In the genomic region with DNA sequence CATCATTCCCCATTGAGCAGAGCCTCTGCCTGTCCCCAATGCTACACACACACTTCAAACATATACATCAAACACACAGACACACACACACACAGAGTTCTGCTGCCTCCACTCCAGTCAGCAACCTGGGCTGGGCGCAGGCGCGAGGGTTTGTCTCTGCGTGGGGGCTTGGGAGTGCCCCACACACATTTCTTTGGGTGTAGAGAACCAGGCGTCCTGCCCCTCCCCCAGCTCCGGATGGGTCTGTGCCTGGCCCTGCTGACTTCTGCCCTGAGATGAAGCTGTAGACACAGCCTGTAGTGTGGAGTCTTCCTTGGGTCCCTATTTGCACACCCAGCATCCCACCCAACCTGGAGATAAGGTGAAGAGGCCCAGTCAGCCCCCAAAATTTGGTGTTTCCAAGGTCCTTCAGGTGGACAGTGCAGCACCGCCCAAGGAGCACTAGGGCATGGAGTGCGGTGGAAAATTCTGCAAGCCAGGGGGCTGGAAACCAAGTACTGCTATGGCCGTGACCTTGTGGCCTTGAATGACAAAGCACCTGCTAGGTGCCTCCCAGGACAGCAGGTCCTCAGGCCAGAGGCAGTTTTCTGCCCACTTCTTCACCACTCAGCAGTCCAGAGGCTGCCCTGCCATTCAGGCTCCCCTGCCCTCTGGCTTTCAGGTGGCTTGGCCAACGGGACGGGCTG, we compare ENCODE assay signal across 23 cellular contexts. TPM values are rescaled to one million over a fixed set of nuclear protein-coding genes. Genes with fewer than 3 reads are reported as not detected.
DNase-seq lines count a peak whose midpoint lies in the region; ATAC-seq, FAIRE-seq and TF ChIP-seq lines count a peak whose summit lies in the region.
"Had no signal": no experiment of that assay in that cellular context is flagged by ENCODE, and none has a peak within 500 bp of the region (broad histone marks: within the 10 kb centered on the region; RNA-seq: fewer than 3 reads in every experiment).

No MANE protein-coding gene starts in this region.

- CTCF ChIA-PET in activated CD8-positive, alpha-beta T cell treated with anti-CD3 and anti-CD28 coated beads, Interleukin-2, amount 10 ng/mL, durations not matched to agents 7 days and 5 days (lab: Charles Lee): interaction anchor here (0.9 to 11.6 kb wide), 7 partner anchors 35 to 238 kb away, joined by 3 to 342 read pairs (median 29); a partner anchor contains a TSS
- CTCF ChIA-PET in activated CD8-positive, alpha-beta T cell treated with anti-CD3 and anti-CD28 coated beads for 36 hours (lab: Charles Lee): interaction anchor here (2.6 to 12.8 kb wide), 7 partner anchors 36 to 150 kb away, joined by 11 to 312 read pairs (median 19); no protein-coding TSS in a partner anchor

- peaks cover 0 to 3% of the 10 kb centered on the region in 2 donors for H3K36me3 ChIP-seq in kidney (ENCODE audit: control insufficient read depth in 1 of 2, insufficient read depth in 2 of 2, low read length in 2 of 2)
- no peaks in the 10 kb centered on the region for H3K36me3 ChIP-seq in spleen

- no peaks in the 10 kb centered on the region for H3K27me3 ChIP-seq in spleen (replicated peaks in 1 of 7)
- H3K27me3 ChIP-seq: BLaER1 had no signal

- H3K4me3 Mint-ChIP-seq in activated CD8-positive, alpha-beta T cell treated with anti-CD3 and anti-CD28 coated beads, Interleukin-2, amount 10 ng/mL, durations not matched to agents 7 days and 5 days: no peak overlapping the region
- H3K4me3 Mint-ChIP-seq in activated CD8-positive, alpha-beta T cell treated with anti-CD3 and anti-CD28 coated beads for 36 hours: no peak overlapping the region
- H3K4me3 Mint-ChIP-seq: activated CD4-positive, alpha-beta T cell treated with anti-CD3 and anti-CD28 coated beads, Interleukin-2, amount 10 ng/mL, durations not matched to agents 7 days and 5 days; activated T-cell treated with anti-CD3 and anti-CD28 coated beads, Interleukin-2, amount 50 U/mL, for 24 hours; naive thymus-derived CD4-positive, alpha-beta T cell had no signal

- H3K4me3 ChIP-seq in kidney (ENCODE audit: low read length in 2 of 2) (no peak overlapping the region), spleen (no peak overlapping the region)
- H3K4me3 ChIP-seq: A549, BLaER1, coronary artery, PC-9 had no signal

- no peak overlapping the region for H3K27ac Mint-ChIP-seq in activated CD8-positive, alpha-beta T cell treated with anti-CD3 and anti-CD28 coated beads, Interleukin-2, amount 10 ng/mL, durations not matched to agents 7 days and 5 days
- H3K27ac Mint-ChIP-seq in activated CD8-positive, alpha-beta T cell treated with anti-CD3 and anti-CD28 coated beads for 36 hours: no peak overlapping the region
- H3K27ac Mint-ChIP-seq: activated CD4-positive, alpha-beta T cell treated with anti-CD3 and anti-CD28 coated beads, Interleukin-2, amount 10 ng/mL, durations not matched to agents 7 days and 5 days; activated naive CD4-positive, alpha-beta T cell treated with anti-CD3 and anti-CD28 coated beads, Interleukin-2, amount 50 U/mL, for 72 hours; activated T-cell treated with anti-CD3 and anti-CD28 coated beads, Interleukin-2, amount 50 U/mL, for 24 hours had no signal

- no peaks in the 10 kb centered on the region for H3K9me3 ChIP-seq in kidney (ENCODE audit: control insufficient read depth in 1 of 2, low read length in 2 of 2)
- no peaks in the 10 kb centered on the region for H3K9me3 ChIP-seq in spleen
- H3K9me3 ChIP-seq: A549, BLaER1 had no signal

- FAIRE-seq in kidney (lab: Jason Lieb, UNC): no peak
- FAIRE-seq: A549, G401.6 had no signal

- no peak for TF ChIP-seq POLR2A in spleen (IDR thresholded peaks at IDR 0.05)

- WGBS in spleen, 5 donors: 61 to 83% (median 64%) methylated on average over 11 of the region's 11 CpGs

- H3K4me1 ChIP-seq in kidney (ENCODE audit: control insufficient read depth in 1 of 2, insufficient read depth in 1 of 2, low read depth in 1 of 2, low read length in 2 of 2) (peaks cover 3 to 5% of the 10 kb centered on the region in 2 donors), spleen (peaks cover 0 to 42% (median 7%) of the 10 kb centered on the region in 6 donors)
- H3K4me1 ChIP-seq: BLaER1 had no signal

- POLR2A ChIA-PET in activated CD8-positive, alpha-beta T cell treated with anti-CD3 and anti-CD28 coated beads, Interleukin-2, amount 10 ng/mL, durations not matched to agents 7 days and 5 days (lab: Charles Lee): interaction anchor here (0.6 kb wide), 1 partner anchor 124 kb away, joined by 4 read pairs; no protein-coding TSS in a partner anchor
- POLR2A ChIA-PET in activated CD8-positive, alpha-beta T cell treated with anti-CD3 and anti-CD28 coated beads for 36 hours (lab: Charles Lee): no interaction called here

- H3K36me3 Mint-ChIP-seq in activated CD8-positive, alpha-beta T cell treated with anti-CD3 and anti-CD28 coated beads, Interleukin-2, amount 10 ng/mL, durations not matched to agents 7 days and 5 days (ENCODE audit: low read depth): no peaks in the 10 kb centered on the region
- H3K36me3 Mint-ChIP-seq in activated CD8-positive, alpha-beta T cell treated with anti-CD3 and anti-CD28 coated beads for 36 hours (ENCODE audit: low read depth): no peaks in the 10 kb centered on the region
- H3K36me3 Mint-ChIP-seq: activated naive CD4-positive, alpha-beta T cell treated with anti-CD3 and anti-CD28 coated beads, Interleukin-2, amount 50 U/mL, for 72 hours; naive thymus-derived CD4-positive, alpha-beta T cell had no signal

- intact Hi-C loops in activated CD8-positive, alpha-beta T cell treated with anti-CD3 and anti-CD28 coated beads for 36 hours (cut with micrococcal nuclease): loop anchor here (10.0 kb wide), 1 partner anchor 124 kb away; no protein-coding TSS in a partner anchor
- intact Hi-C loops in kidney (cut with DNase I): no loop called here
- intact Hi-C loops in spleen (cut with DNase I; ENCODE audit: low total_unique reads): no loop called here

- DNase-seq in activated CD8-positive, alpha-beta T cell treated with anti-CD3 and anti-CD28 coated beads, Interleukin-2, amount 10 ng/mL, durations not matched to agents 7 days and 5 days: peak; percentile 18
- no peak for DNase-seq in activated CD8-positive, alpha-beta T cell treated with anti-CD3 and anti-CD28 coated beads for 36 hours
- peak; percentile 9 for DNase-seq in activated CD8-positive, alpha-beta memory T cell treated with anti-CD3 and anti-CD28 coated beads, Interleukin-2, amount 50 U/mL, for 4 hours
- peak; percentile 67 for DNase-seq in kidney
- peak; percentile 70 for DNase-seq in spleen
- DNase-seq: activated CD4-positive, alpha-beta T cell treated with anti-CD3 and anti-CD28 coated beads, Interleukin-2, amount 10 ng/mL, durations not matched to agents 7 days and 5 days; activated T-cell treated with anti-CD3 and anti-CD28 coated beads, Interleukin-2, amount 50 U/mL, for 24 hours; erythroblast; mammary epithelial cell; naive thymus-derived CD4-positive, alpha-beta T cell; NCI-H1417 treated with DMSO at 0.1 percent for 48 hours; NCI-H748 treated with DMSO at 0.1 percent for 48 hours had no signal

- no peak for ATAC-seq in activated CD8-positive, alpha-beta T cell treated with anti-CD3 and anti-CD28 coated beads, Interleukin-2, amount 10 ng/mL, durations not matched to agents 7 days and 5 days
- no peak for ATAC-seq in activated CD8-positive, alpha-beta T cell treated with anti-CD3 and anti-CD28 coated beads for 36 hours
- ATAC-seq in HG03354 (IDR thresholded peaks at IDR 0.05; ENCODE audit: poor library complexity, severe bottlenecking, unreplicated experiment): no peak
- ATAC-seq in GM21576 (IDR thresholded peaks at IDR 0.05; ENCODE audit: unreplicated experiment): no peak
- ATAC-seq in HG03520 (IDR thresholded peaks at IDR 0.05; ENCODE audit: unreplicated experiment): no peak
- ATAC-seq: activated naive CD4-positive, alpha-beta T cell treated with anti-CD3 and anti-CD28 coated beads, Interleukin-2, amount 50 U/mL, for 72 hours; naive thymus-derived CD4-positive, alpha-beta T cell had no signal

- TF ChIP-seq CTCF in activated CD8-positive, alpha-beta T cell treated with anti-CD3 and anti-CD28 coated beads for 36 hours (IDR thresholded peaks at IDR 0.05): no peak
- TF ChIP-seq CTCF in kidney (IDR thresholded peaks at IDR 0.05; ENCODE audit: borderline replicate concordance, extremely low read depth, insufficient read depth) (no peak), spleen (IDR thresholded peaks at IDR 0.05 in 8 of 11, conservative IDR thresholded peaks at IDR 0.05 in 3 of 11) (no peak)

- peaks cover 9% of the 10 kb centered on the region for H3K27me3 Mint-ChIP-seq in activated CD8-positive, alpha-beta T cell treated with anti-CD3 and anti-CD28 coated beads, Interleukin-2, amount 10 ng/mL, durations not matched to agents 7 days and 5 days (ENCODE audit: low read depth)
- H3K27me3 Mint-ChIP-seq in activated CD8-positive, alpha-beta T cell treated with anti-CD3 and anti-CD28 coated beads for 36 hours: peaks cover 4% of the 10 kb centered on the region
- H3K27me3 Mint-ChIP-seq: activated T-cell treated with anti-CD3 and anti-CD28 coated beads, Interleukin-2, amount 50 U/mL, for 24 hours had no signal

- no peaks in the 10 kb centered on the region for H3K9me3 Mint-ChIP-seq in activated CD8-positive, alpha-beta T cell treated with anti-CD3 and anti-CD28 coated beads, Interleukin-2, amount 10 ng/mL, durations not matched to agents 7 days and 5 days (ENCODE audit: insufficient read depth)
- H3K9me3 Mint-ChIP-seq in activated CD8-positive, alpha-beta T cell treated with anti-CD3 and anti-CD28 coated beads for 36 hours: no peaks in the 10 kb centered on the region
- H3K9me3 Mint-ChIP-seq: activated CD4-positive, alpha-beta T cell treated with anti-CD3 and anti-CD28 coated beads, Interleukin-2, amount 10 ng/mL, durations not matched to agents 7 days and 5 days; activated naive CD4-positive, alpha-beta T cell treated with anti-CD3 and anti-CD28 coated beads, Interleukin-2, amount 50 U/mL, for 72 hours; activated T-cell treated with anti-CD3 and anti-CD28 coated beads, Interleukin-2, amount 50 U/mL, for 24 hours; naive thymus-derived CD4-positive, alpha-beta T cell had no signal

- no peak overlapping the region for H3K9ac ChIP-seq in kidney (ENCODE audit: low read length in 2 of 2)
- H3K9ac ChIP-seq: BLaER1 had no signal

- H3K4me1 Mint-ChIP-seq in activated CD8-positive, alpha-beta T cell treated with anti-CD3 and anti-CD28 coated beads, Interleukin-2, amount 10 ng/mL, durations not matched to agents 7 days and 5 days (ENCODE audit: low read depth): peaks cover 2% of the 10 kb centered on the region
- H3K4me1 Mint-ChIP-seq in activated CD8-positive, alpha-beta T cell treated with anti-CD3 and anti-CD28 coated beads for 36 hours (ENCODE audit: low read depth): no peaks in the 10 kb centered on the region
- H3K4me1 Mint-ChIP-seq: activated CD4-positive, alpha-beta T cell treated with anti-CD3 and anti-CD28 coated beads, Interleukin-2, amount 10 ng/mL, durations not matched to agents 7 days and 5 days had no signal

- H3K27ac ChIP-seq in kidney (ENCODE audit: low read depth in 2 of 2, low read length in 2 of 2): no peak overlapping the region
- no peak overlapping the region for H3K27ac ChIP-seq in spleen
- H3K27ac ChIP-seq: A549, BLaER1, coronary artery, PC-9 had no signal

RNA-seq across cellular contexts. Expression of a gene that starts 26.8 kb away (rescaled TPM):
- not detected for total RNA-seq in activated CD8-positive, alpha-beta T cell treated with anti-CD3 and anti-CD28 coated beads, Interleukin-2, amount 10 ng/mL, durations not matched to agents 7 days and 5 days
- not detected for total RNA-seq in activated CD8-positive, alpha-beta T cell treated with anti-CD3 and anti-CD28 coated beads for 36 hours
- not detected for total RNA-seq in kidney
- not detected for polyA plus RNA-seq in kidney (ENCODE audit: insufficient read depth, low read depth, low replicate concordance)
- total RNA-seq in spleen: under 1 TPM in 2 of 7 donors, not detected in 5; 0.33 to 0.42 TPM
- not detected for polyA plus RNA-seq in spleen
- total RNA-seq: activated CD4-positive, alpha-beta T cell treated with anti-CD3 and anti-CD28 coated beads, Interleukin-2, amount 10 ng/mL, durations not matched to agents 7 days and 5 days; activated naive CD4-positive, alpha-beta T cell treated with anti-CD3 and anti-CD28 coated beads, Interleukin-2, amount 50 U/mL, for 72 hours; glomerular endothelial cell; HT-29; mammary epithelial cell; naive thymus-derived CD4-positive, alpha-beta T cell; PC-9 had no signal
- polyA plus RNA-seq: A549; mammary epithelial cell; naive thymus-derived CD4-positive, alpha-beta T cell had no signal

RNA-seq across cellular contexts. Expression of a gene that starts 31.0 kb away (rescaled TPM):
- total RNA-seq in activated CD8-positive, alpha-beta T cell treated with anti-CD3 and anti-CD28 coated beads, Interleukin-2, amount 10 ng/mL, durations not matched to agents 7 days and 5 days: 1 to 10 TPM in 1 of 2 experiments, under 1 TPM in 1; 0.76 to 1.7 TPM
- total RNA-seq in activated CD8-positive, alpha-beta T cell treated with anti-CD3 and anti-CD28 coated beads for 36 hours: 1 to 10 TPM; 3.7 TPM
- total RNA-seq in kidney (224 TPM), spleen (10 to 100 TPM; 31.8 to 95.9 (median 58.2) TPM)
- polyA plus RNA-seq in kidney (ENCODE audit: insufficient read depth, low read depth, low replicate concordance) (101 TPM), spleen (10 to 100 TPM; 12.3 to 58.3 (median 35.8) TPM)
- polyA plus RNA-seq: naive thymus-derived CD4-positive, alpha-beta T cell had no signal

RNA-seq across cellular contexts. Expression of a gene that starts 41.1 kb away (rescaled TPM):
- total RNA-seq in activated CD8-positive, alpha-beta T cell treated with anti-CD3 and anti-CD28 coated beads, Interleukin-2, amount 10 ng/mL, durations not matched to agents 7 days and 5 days: 10 to 100 TPM; 16.3 to 16.5 TPM
- 10 to 100 TPM; 25.3 to 28.3 TPM for total RNA-seq in activated CD8-positive, alpha-beta T cell treated with anti-CD3 and anti-CD28 coated beads for 36 hours
- total RNA-seq in kidney (13.8 TPM), spleen (10 to 100 TPM in 6 of 7 donors, 1 to 10 TPM in 1; 8.4 to 22.2 (median 18.7) TPM)
- polyA plus RNA-seq in kidney (ENCODE audit: insufficient read depth, low read depth, low replicate concordance) (32.8 TPM), spleen (10 to 100 TPM; 10.2 to 15.8 (median 12.4) TPM)

RNA-seq across cellular contexts. Expression of a gene that starts 41.2 kb away (rescaled TPM):
- total RNA-seq in activated CD8-positive, alpha-beta T cell treated with anti-CD3 and anti-CD28 coated beads, Interleukin-2, amount 10 ng/mL, durations not matched to agents 7 days and 5 days: 100 to 1,000 TPM; 339 to 364 TPM
- 100 to 1,000 TPM; 312 to 334 TPM for total RNA-seq in activated CD8-positive, alpha-beta T cell treated with anti-CD3 and anti-CD28 coated beads for 36 hours
- total RNA-seq in kidney: 195 TPM
- 631 TPM for polyA plus RNA-seq in kidney (ENCODE audit: insufficient read depth, low read depth, low replicate concordance)
- total RNA-seq in spleen: 100 to 1,000 TPM; 145 to 258 (median 170) TPM
- polyA plus RNA-seq in spleen: 100 to 1,000 TPM; 606 to 753 (median 701) TPM

RNA-seq across cellular contexts. Expression of a gene that starts 47.7 kb away (rescaled TPM):
- total RNA-seq in activated CD8-positive, alpha-beta T cell treated with anti-CD3 and anti-CD28 coated beads, Interleukin-2, amount 10 ng/mL, durations not matched to agents 7 days and 5 days: 10 to 100 TPM; 18.8 to 20.3 TPM
- total RNA-seq in activated CD8-positive, alpha-beta T cell treated with anti-CD3 and anti-CD28 coated beads for 36 hours: 10 to 100 TPM; 12.4 to 15.0 TPM
- total RNA-seq in kidney (6.7 TPM), spleen (10 to 100 TPM in 1 of 7 donors, 1 to 10 TPM in 6; 6.4 to 10.0 (median 7.0) TPM)
- polyA plus RNA-seq in kidney (ENCODE audit: insufficient read depth, low read depth, low replicate concordance) (5.4 TPM), spleen (1 to 10 TPM; 5.2 to 5.7 (median 5.2) TPM)

Comparison
In these comparisons a context has a peak if more than half of its experiments do, and no peak if none do; other contexts are left out.
1. RNA of a gene that starts 31.0 kb away (total RNA-seq): 224 TPM in kidney (single experiment) and 31.8 to 95.9 TPM in spleen; 3.7 TPM in activated CD8-positive, alpha-beta T cell treated with anti-CD3 and anti-CD28 coated beads for 36 hours and 0.76 to 1.7 TPM in activated CD8-positive, alpha-beta T cell treated with anti-CD3 and anti-CD28 coated beads, Interleukin-2, amount 10 ng/mL, durations not matched to agents 7 days and 5 days; every median in the first group is over 4 times any median in the second.